ENCODE assay signal across 21 cellular contexts in genomic region chr21:38793926-38794713, GRCh38. TPM values are rescaled to one million over a fixed set of nuclear protein-coding genes. Genes with fewer than 3 reads are reported as not detected.
DNase-seq lines count a peak whose midpoint lies in the region; ATAC-seq and TF ChIP-seq lines count a peak whose summit lies in the region.
"Had no signal": no experiment of that assay in that cellular context is flagged by ENCODE, and none has a peak within 500 bp of the region (broad histone marks: within the 10 kb centered on the region; RNA-seq: fewer than 3 reads in every experiment).

No MANE protein-coding gene starts in this region.

- H3K36me3 ChIP-seq in neural progenitor cell (no peaks in the 10 kb centered on the region), SK-N-SH (replicated peaks in 1 of 2; ENCODE audit: control insufficient read depth in 1 of 2, insufficient read depth in 2 of 2, low read length in 1 of 2) (no peaks in the 10 kb centered on the region)
- H3K36me3 ChIP-seq: esophagus squamous epithelium had no signal

- no peak for TF ChIP-seq RAD21 in SK-N-SH (IDR thresholded peaks at IDR 0.05; ENCODE audit: low read length)

- no peak overlapping the region for H3K27ac Mint-ChIP-seq in neural progenitor cell

- no peaks in the 10 kb centered on the region for H3K9me3 ChIP-seq in neural progenitor cell (ENCODE audit: low read depth)
- H3K9me3 ChIP-seq in SK-N-SH, result no peaks in the 10 kb centered on the region
- H3K9me3 ChIP-seq: esophagus squamous epithelium had no signal

- H3K79me2 ChIP-seq in neural progenitor cell (ENCODE audit: low read depth) (no peaks in the 10 kb centered on the region), SK-N-SH (ENCODE audit: insufficient read depth) (no peaks in the 10 kb centered on the region)

- no peak for TF ChIP-seq CTCF in neural progenitor cell (IDR thresholded peaks at IDR 0.05)
- TF ChIP-seq CTCF in SK-N-SH (IDR thresholded peaks at IDR 0.05), result no peak

- H3F3A ChIP-seq in neural progenitor cell (ENCODE audit: low read depth), result no peaks in the 10 kb centered on the region
- H3F3A ChIP-seq in SK-N-SH (replicated peaks; ENCODE audit: insufficient read depth), result peaks cover 14% of the 10 kb centered on the region

- H3K27ac ChIP-seq in neural progenitor cell (no peak overlapping the region), SK-N-SH (ENCODE audit: low read depth in 2 of 2, low read length in 1 of 2) (no peak overlapping the region)
- H3K27ac ChIP-seq: esophagus squamous epithelium, SK-N-MC had no signal

- peak; percentile 95 for DNase-seq in DMS53 (lab: John Stamatoyannopoulos, UW)
- peak; percentile 38 for DNase-seq in NCI-H2107 (lab: John Stamatoyannopoulos, UW)
- DNase-seq in SHP77 (lab: John Stamatoyannopoulos, UW), result peak; percentile 82 to 91
- DNase-seq in neural progenitor cell (ENCODE audit: low spot score), result no peak
- no peak for DNase-seq in SK-N-SH
- no peak for DNase-seq in stimulated activated CD4-positive, alpha-beta T cell treated with anti-CD3 and anti-CD28 coated beads, Interleukin-4, amount 100 ng/mL, for 1 hour
- DNase-seq: activated CD4-positive, CD25-positive, alpha-beta regulatory T cell treated with anti-CD3 and anti-CD28 coated beads, Interleukin-2, amount 50 U/mL, for 72 hours; activated effector memory CD4-positive, alpha-beta T cell treated with Interleukin-2 at 50 U/mL for 16 hours; caudate nucleus; COR-L47; esophagus squamous epithelium; glutamatergic neuron; KBM-7; naive B cell; NCI-H1105; NCI-H524; OCI-M1; T1000 had no signal

- WGBS in SK-N-SH (ENCODE audit: low lambda C conversion rate), result 96% methylated on average over 16 of the region's 16 CpGs

- no peaks in the 10 kb centered on the region for H3K36me3 Mint-ChIP-seq in neural progenitor cell

- H4K20me1 ChIP-seq in neural progenitor cell (ENCODE audit: low read depth) (no peaks in the 10 kb centered on the region), SK-N-SH (ENCODE audit: insufficient read depth) (no peaks in the 10 kb centered on the region)

- POLR2A ChIA-PET in SK-N-SH (lab: Yijun Ruan, JAX), result no interaction called here

- H3K9me3 Mint-ChIP-seq in neural progenitor cell, result peaks cover 3% of the 10 kb centered on the region

- peaks cover 12% of the 10 kb centered on the region for H3K27me3 Mint-ChIP-seq in neural progenitor cell (ENCODE audit: insufficient read depth, low read depth)

- H2AFZ ChIP-seq in neural progenitor cell (replicated peaks) (no peak overlapping the region), SK-N-SH (ENCODE audit: low read depth) (no peak overlapping the region)

- H3K9ac ChIP-seq in neural progenitor cell (no peak overlapping the region), SK-N-SH (no peak overlapping the region)

- no peak overlapping the region for H3K4me2 ChIP-seq in neural progenitor cell
- no peak overlapping the region for H3K4me2 ChIP-seq in SK-N-SH

- H3K4me1 Mint-ChIP-seq in neural progenitor cell, result peaks cover 32% of the 10 kb centered on the region

- H3K4me1 ChIP-seq in neural progenitor cell (peaks cover 10% of the 10 kb centered on the region), SK-N-SH (ENCODE audit: control insufficient read depth in 1 of 2, insufficient read depth in 2 of 2, low read depth in 1 of 2, low read length in 1 of 2) (peaks cover 16 to 32% of the 10 kb centered on the region in 2 experiments)

- ATAC-seq in GM18909 (IDR thresholded peaks at IDR 0.05; ENCODE audit: poor library complexity, unreplicated experiment), result no peak

- no peaks in the 10 kb centered on the region for H3K27me3 ChIP-seq in neural progenitor cell
- H3K27me3 ChIP-seq in SK-N-SH (ENCODE audit: insufficient read depth), result no peaks in the 10 kb centered on the region
- H3K27me3 ChIP-seq: esophagus squamous epithelium had no signal

- no peak for TF ChIP-seq EP300 in SK-N-SH (IDR thresholded peaks at IDR 0.05; ENCODE audit: borderline replicate concordance in 1 of 2, low read depth in 1 of 2, low read length in 1 of 2)

- no peak overlapping the region for H3K4me3 ChIP-seq in neural progenitor cell
- H3K4me3 ChIP-seq in SK-N-SH (ENCODE audit: low read depth in 2 of 2, low read length in 1 of 2), result no peak overlapping the region
- H3K4me3 ChIP-seq: esophagus squamous epithelium, lung, SK-N-MC had no signal

- H3K9me2 ChIP-seq in SK-N-SH, result no peaks in the 10 kb centered on the region

- peak overlapping the region; percentile 15 for H3K4me3 Mint-ChIP-seq in neural progenitor cell
- H3K4me3 Mint-ChIP-seq: naive B cell had no signal

- CTCF ChIA-PET in SK-N-SH (lab: Yijun Ruan, JAX), result no interaction called here

TF ChIP-seq in SK-N-SH, 30 proteins besides CTCF, POLR2A, EP300 and RAD21:
- TF ChIP-seq RXRA (IDR thresholded peaks at IDR 0.05; ENCODE audit: borderline replicate concordance, low read depth), result no peak
- TF ChIP-seq FOXJ3 (CRISPR knock-in tag; IDR thresholded peaks at IDR 0.05), result no peak
- TF ChIP-seq MEF2A (IDR thresholded peaks at IDR 0.05; ENCODE audit: borderline replicate concordance, low read depth), result no peak
- TF ChIP-seq NRF1 (IDR thresholded peaks at IDR 0.05; ENCODE audit: low read depth, low read length), result no peak
- TF ChIP-seq SMC3 (IDR thresholded peaks at IDR 0.05; ENCODE audit: low read depth, low read length), result no peak
- TF ChIP-seq TAF1 (IDR thresholded peaks at IDR 0.05; ENCODE audit: borderline replicate concordance, low read depth, low read length), result no peak
- no peak for TF ChIP-seq ZBTB33 (IDR thresholded peaks at IDR 0.05; ENCODE audit: borderline replicate concordance, low read depth)
- no peak for TF ChIP-seq GATA2 (CRISPR knock-in tag; IDR thresholded peaks at IDR 0.05)
- no peak for TF ChIP-seq ELF1 (IDR thresholded peaks at IDR 0.05)

RNA-seq across cellular contexts. Expression of gene ETS2, which starts 11.6 kb away (rescaled TPM):
- 18.8 and 22.4 TPM in 2 replicates for total RNA-seq in neural progenitor cell (ENCODE audit: low replicate concordance)
- 14.2 and 16.3 TPM in 2 replicates for polyA plus RNA-seq in SK-N-SH (2012; rRNA removed)
- 11.4 and 13.6 TPM in 2 replicates for polyA plus RNA-seq in SK-N-SH (2012; cell fraction: cytosol; rRNA removed)
- polyA plus RNA-seq in SK-N-SH (2012; cell fraction: nucleus; rRNA removed), result 26.5 and 30.4 TPM in 2 replicates

Comparison
In these comparisons a context has a peak if more than half of its experiments do, and no peak if none do; other contexts are left out.
1. DNase-seq: peak in DMS53 (single experiment), NCI-H2107 (single experiment) and SHP77 (2 of 2); none in neural progenitor cell (single experiment), SK-N-SH (single experiment) and stimulated activated CD4-positive, alpha-beta T cell treated with anti-CD3 and anti-CD28 coated beads, Interleukin-4, amount 100 ng/mL, for 1 hour (single experiment).